8 cellular contexts compared by ENCODE assay signal in the genomic region with DNA sequence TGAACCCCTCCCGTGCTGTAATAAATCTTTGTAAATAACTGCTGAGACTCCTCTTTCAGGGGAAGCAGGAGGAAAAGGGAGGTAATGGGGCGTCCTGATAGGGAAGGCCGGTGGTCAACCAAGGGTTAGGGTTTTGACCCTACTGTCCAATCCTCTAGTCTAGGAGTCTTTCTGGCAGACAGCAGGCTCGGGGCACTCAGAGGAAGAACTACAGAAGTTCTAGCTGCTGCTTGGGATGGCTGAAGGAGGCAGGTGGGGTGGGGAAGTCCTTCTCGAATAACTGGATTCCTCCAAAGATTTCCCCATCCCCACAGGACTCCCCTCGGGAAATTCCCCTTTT. TPM values are rescaled to one million over a fixed set of nuclear protein-coding genes. Genes with fewer than 3 reads are reported as not detected.
DNase-seq lines count a peak whose midpoint lies in the region; TF ChIP-seq lines count a peak whose summit lies in the region.

No MANE protein-coding gene starts in this region.

- peak; percentile 12 for DNase-seq in stimulated activated CD4-positive, alpha-beta T cell treated with anti-CD3 and anti-CD28 coated beads, Interleukin-4, amount 100 ng/mL, for 24 hours
- no peak for DNase-seq in stimulated activated CD4-positive, alpha-beta T cell treated with anti-CD3 and anti-CD28 coated beads, Interleukin-4, amount 100 ng/mL, for 4 hours
- DNase-seq in SJCRH30 (no peak), fibroblast of pulmonary artery (ENCODE audit: low read depth) (no peak), mucosa of gallbladder (ENCODE audit: low spot score) (no peak), NCI-H1694 (lab: John Stamatoyannopoulos, UW) (no peak)
- DNase-seq in stimulated activated CD4-positive, alpha-beta T cell treated with anti-CD3 and anti-CD28 coated beads, Interleukin-1b, Interleukin-23, amount 100 ng/mL, for 48 hours: no peak

- H3K36me3 ChIP-seq in SJCRH30: no peaks in the 10 kb centered on the region
- H3K36me3 ChIP-seq in skeletal muscle satellite cell (ENCODE audit: insufficient read depth, low read length): no peaks in the 10 kb centered on the region

- H3K4me2 ChIP-seq in skeletal muscle satellite cell (ENCODE audit: low read length): peak overlapping the region; percentile 97

- H3K9ac ChIP-seq in skeletal muscle satellite cell (ENCODE audit: low read depth, low read length): peak overlapping the region; percentile 89

- H3K27ac ChIP-seq in SJCRH30: peak overlapping the region; percentile 81

- H3K4me1 ChIP-seq in SJCRH30: peaks cover 4% of the 10 kb centered on the region; the same call in 1 of the 2 replicates
- H3K4me1 ChIP-seq in skeletal muscle satellite cell (ENCODE audit: control insufficient read depth, insufficient read depth, low read length): peaks cover 30% of the 10 kb centered on the region

- no peak for TF ChIP-seq CTCF in fibroblast of pulmonary artery (IDR thresholded peaks at IDR 0.05; ENCODE audit: low read length, missing control alignments)

- H3K27me3 ChIP-seq in SJCRH30 (0 out of 2 replicates have a peak, but pooled peaks cover under 1% of the 10 kb centered on the region), skeletal muscle satellite cell (ENCODE audit: control insufficient read depth, insufficient read depth, low read length) (peaks cover 11% of the 10 kb centered on the region)

- peak overlapping the region; percentile 89 for H3K4me3 ChIP-seq in SJCRH30
- peak overlapping the region; percentile 97 for H3K4me3 ChIP-seq in fibroblast of pulmonary artery (replicated peaks; ENCODE audit: low read depth, low read length)
- H3K4me3 ChIP-seq in skeletal muscle satellite cell (ENCODE audit: low read length): peak overlapping the region; percentile 94

- no peaks in the 10 kb centered on the region for H3K9me3 ChIP-seq in SJCRH30 (replicated peaks)
- no peaks in the 10 kb centered on the region for H3K9me3 ChIP-seq in skeletal muscle satellite cell (replicated peaks; ENCODE audit: low read length)

RNA-seq across cellular contexts. Expression of a gene that starts 0.4 kb away (rescaled TPM):
- total RNA-seq in SJCRH30 (2014; rRNA removed; shearing (Covaris generic)): 21.8 and 22.7 TPM in 2 replicates
- 21.5 and 22.5 TPM in 2 replicates for total RNA-seq in skeletal muscle satellite cell (2012; rRNA removed)
- total RNA-seq in mucosa of gallbladder: 82.2 TPM

RNA-seq across cellular contexts. Expression of a gene that starts 9.8 kb away (rescaled TPM):
- not detected in 2 replicates for total RNA-seq in SJCRH30 (2014; rRNA removed; shearing (Covaris generic))
- total RNA-seq in skeletal muscle satellite cell (2012; rRNA removed): 1.1 TPM in 1 of 2 replicates, not detected in the other
- total RNA-seq in mucosa of gallbladder: 2.4 TPM

RNA-seq across cellular contexts. Expression of a gene that starts 28.6 kb away (rescaled TPM):
- 0.53 and 0.73 TPM in 2 replicates for total RNA-seq in SJCRH30 (2014; rRNA removed; shearing (Covaris generic))
- under 0.01 and 0.22 TPM in 2 replicates for total RNA-seq in skeletal muscle satellite cell (2012; rRNA removed)
- 2.0 TPM for total RNA-seq in mucosa of gallbladder

RNA-seq across cellular contexts. Expression of a gene that starts 28.8 kb away (rescaled TPM):
- 0.20 TPM in 1 of 2 replicates, not detected in the other for total RNA-seq in SJCRH30 (2014; rRNA removed; shearing (Covaris generic))
- not detected in 2 replicates for total RNA-seq in skeletal muscle satellite cell (2012; rRNA removed)
- not detected for total RNA-seq in mucosa of gallbladder

RNA-seq across cellular contexts. Expression of a gene that starts 31.7 kb away (rescaled TPM):
- total RNA-seq in SJCRH30 (2014; rRNA removed; shearing (Covaris generic)): 0.71 TPM in 1 of 2 replicates, not detected in the other
- 0.25 TPM in 1 of 2 replicates, not detected in the other for total RNA-seq in skeletal muscle satellite cell (2012; rRNA removed)
- total RNA-seq in mucosa of gallbladder: 1.8 TPM
